Comparison of ENCODE assay signal across 8 cellular contexts in the genomic region with DNA sequence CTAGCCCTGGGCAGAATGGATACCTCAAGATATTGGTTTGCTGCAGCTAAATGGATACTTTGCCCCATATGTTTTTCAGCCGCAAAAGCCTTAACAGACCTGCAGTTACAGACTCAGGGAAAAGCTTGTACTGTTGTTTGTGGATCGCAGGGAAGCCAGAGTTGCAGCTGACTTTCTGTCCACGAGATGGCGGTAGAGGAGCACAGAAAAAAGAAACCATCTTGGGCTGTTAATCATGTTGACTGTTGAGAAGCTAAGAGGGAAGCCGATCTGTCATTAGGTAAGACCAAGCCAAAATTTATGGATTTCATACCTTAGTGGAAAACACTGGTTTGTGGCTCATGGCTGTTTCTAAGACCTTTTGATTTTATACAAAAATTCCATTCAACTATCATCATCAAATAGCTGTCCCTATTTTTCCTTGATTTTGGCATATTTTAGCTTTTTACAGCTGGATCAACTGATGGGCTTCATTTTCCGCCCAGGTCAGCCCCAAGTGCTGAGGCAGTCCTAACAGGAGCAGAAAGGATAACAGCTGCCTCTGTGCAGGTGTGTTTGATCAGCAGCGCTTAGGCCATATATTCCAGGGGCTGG.
A peak's percentile ranks its signal among the peaks of the same experiment; 100 is the strongest.
DNase-seq lines count a peak whose midpoint lies in the region; ATAC-seq and TF ChIP-seq lines count a peak whose summit lies in the region.

No MANE protein-coding gene starts in this region.

- H3K27me3 Mint-ChIP-seq in activated CD4-positive, alpha-beta T cell treated with anti-CD3 and anti-CD28 coated beads, Interleukin-2, amount 10 ng/mL, durations not matched to agents 7 days and 5 days = peaks cover 18% of the 10 kb centered on the region

- ATAC-seq in GM18873 (IDR thresholded peaks at IDR 0.05; ENCODE audit: low FRiP score, unreplicated experiment) (peak; percentile 64), HG03442 (IDR thresholded peaks at IDR 0.05; ENCODE audit: unreplicated experiment) (peak; percentile 40), lung (ENCODE audit: insufficient read depth, low FRiP score) (peak; percentile 83)

- no peak overlapping the region for H3K4me3 ChIP-seq in lung

- no peaks in the 10 kb centered on the region for H3K4me1 ChIP-seq in lung (ENCODE audit: control insufficient read depth in 2 of 2, insufficient read depth in 2 of 2, low read length in 2 of 2)

- H3K36me3 Mint-ChIP-seq in activated CD4-positive, alpha-beta T cell treated with anti-CD3 and anti-CD28 coated beads, Interleukin-2, amount 10 ng/mL, durations not matched to agents 7 days and 5 days (ENCODE audit: low read depth) = no peaks in the 10 kb centered on the region

- H3K4me3 Mint-ChIP-seq in activated CD4-positive, alpha-beta T cell treated with anti-CD3 and anti-CD28 coated beads, Interleukin-2, amount 10 ng/mL, durations not matched to agents 7 days and 5 days = no peak overlapping the region

- no peaks in the 10 kb centered on the region for H3K27me3 ChIP-seq in lung (ENCODE audit: control insufficient read depth, insufficient read depth)

- TF ChIP-seq CTCF in lung (IDR thresholded peaks at IDR 0.05; ENCODE audit: control extremely low read depth, extremely low read depth) = peak; percentile 98

- no peaks in the 10 kb centered on the region for H3K9me3 Mint-ChIP-seq in activated CD4-positive, alpha-beta T cell treated with anti-CD3 and anti-CD28 coated beads, Interleukin-2, amount 10 ng/mL, durations not matched to agents 7 days and 5 days

- no peak overlapping the region for H3K27ac ChIP-seq in lung (ENCODE audit: low read depth in 1 of 2, low read length in 1 of 2)

- CTCF ChIA-PET in activated CD4-positive, alpha-beta T cell treated with anti-CD3 and anti-CD28 coated beads, Interleukin-2, amount 10 ng/mL, durations not matched to agents 7 days and 5 days (lab: Charles Lee) = interaction anchor here (0.6 to 2.8 kb wide), 33 partner anchors 9 to 527 kb away, joined by 3 to 12 read pairs (median 4); a partner anchor contains a TSS

- DNase-seq in AG20443 (ENCODE audit: low spot score) = peak; percentile 59
- DNase-seq in NCI-H69 (lab: John Stamatoyannopoulos, UW) = peak; percentile 76
- peak; percentile 77 for DNase-seq in activated CD4-positive, alpha-beta T cell treated with anti-CD3 and anti-CD28 coated beads, Interleukin-2, amount 10 ng/mL, durations not matched to agents 7 days and 5 days
- peak; percentile 55 to 76 for DNase-seq in dermis microvascular lymphatic vessel endothelial cell (ENCODE audit: low read depth in 2 of 2)
- peak; percentile 71 for DNase-seq in lung (ENCODE audit: low spot score)
- DNase-seq in stimulated activated CD8-positive, alpha-beta memory T cell treated with anti-CD3 and anti-CD28 coated beads, Interleukin-15, amount 100 ng/mL, for 1 hour (ENCODE audit: low read depth) = peak; percentile 59

- H3K27ac Mint-ChIP-seq in activated CD4-positive, alpha-beta T cell treated with anti-CD3 and anti-CD28 coated beads, Interleukin-2, amount 10 ng/mL, durations not matched to agents 7 days and 5 days = no peak overlapping the region

- WGBS in lung, 2 donors = 24 to 30% methylated on average over 7 of the region's 7 CpGs

- H3K9me3 ChIP-seq in lung (ENCODE audit: control insufficient read depth in 2 of 2, insufficient read depth in 1 of 2, low read length in 1 of 2) = no peaks in the 10 kb centered on the region

- peaks cover 13% of the 10 kb centered on the region for H3K4me1 Mint-ChIP-seq in activated CD4-positive, alpha-beta T cell treated with anti-CD3 and anti-CD28 coated beads, Interleukin-2, amount 10 ng/mL, durations not matched to agents 7 days and 5 days

- POLR2A ChIA-PET in activated CD4-positive, alpha-beta T cell treated with anti-CD3 and anti-CD28 coated beads, Interleukin-2, amount 10 ng/mL, durations not matched to agents 7 days and 5 days (lab: Charles Lee) = no interaction called here

- H3K36me3 ChIP-seq in lung (ENCODE audit: control insufficient read depth in 2 of 2, insufficient read depth in 2 of 2, low read length in 2 of 2) = no peaks in the 10 kb centered on the region
